Comparison of ENCODE assay signal across 15 cellular contexts in the genomic region with DNA sequence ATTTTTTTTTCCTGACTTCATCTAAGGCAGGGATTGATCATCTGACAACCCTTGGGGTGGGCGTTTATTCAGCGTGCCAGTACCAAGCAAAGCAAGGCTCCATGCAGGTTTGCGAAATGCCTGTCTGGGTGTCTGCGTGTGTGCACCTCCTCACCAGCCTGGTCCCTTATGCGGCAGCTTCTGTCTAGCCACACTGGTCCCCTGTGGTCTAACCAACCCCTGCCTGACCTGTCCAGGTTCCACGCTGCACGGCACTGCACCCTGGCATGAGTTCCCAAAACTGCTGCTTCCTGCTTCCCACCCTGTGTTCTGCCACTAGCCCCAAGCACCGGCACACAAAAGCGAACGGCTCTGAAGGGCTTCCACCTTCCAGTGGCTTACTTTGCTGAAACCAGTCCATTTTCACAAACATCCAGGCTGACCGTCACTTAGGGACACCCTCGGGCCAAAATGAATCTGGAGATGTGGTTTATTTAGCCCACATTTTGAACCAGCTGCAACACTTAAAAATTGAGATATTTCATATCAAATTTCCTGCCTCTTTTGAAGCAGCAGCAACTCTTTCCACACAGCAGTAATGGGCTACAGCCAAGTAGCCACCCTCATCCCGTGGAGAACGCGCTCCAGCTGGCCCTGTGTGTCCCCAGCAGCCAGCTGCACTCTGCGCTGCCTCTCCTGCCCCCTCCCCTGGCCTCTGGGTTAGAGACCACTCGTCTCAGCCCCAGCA. TPM values are rescaled to one million over a fixed set of nuclear protein-coding genes. Genes with fewer than 3 reads are reported as not detected.
DNase-seq lines count a peak whose midpoint lies in the region; ATAC-seq, FAIRE-seq and TF ChIP-seq lines count a peak whose summit lies in the region.
"Had no signal": no experiment of that assay in that cellular context is flagged by ENCODE, and none has a peak within 500 bp of the region (broad histone marks: within the 10 kb centered on the region; RNA-seq: fewer than 3 reads in every experiment).

No MANE protein-coding gene starts in this region.

- no peak overlapping the region for H2BK5ac ChIP-seq in H1 (ENCODE audit: low read depth, low read length)

- peak overlapping the region; percentile 82; the same call in 1 of the 2 replicates for H2AK5ac ChIP-seq in H1 (ENCODE audit: low read depth, low read length)

- H2BK12ac ChIP-seq in H1 (ENCODE audit: low read depth, low read length): peak overlapping the region; percentile 81; the same call in 1 of the 2 replicates

- H3K36me3 Mint-ChIP-seq in mesothelial cell of epicardium: no peaks in the 10 kb centered on the region
- H3K36me3 Mint-ChIP-seq: activated naive CD4-positive, alpha-beta T cell treated with anti-CD3 and anti-CD28 coated beads, Interleukin-2, amount 10 ng/mL, durations not matched to agents 7 days and 5 days had no signal

- H4K8ac ChIP-seq in H1 (ENCODE audit: extremely low read depth, insufficient read depth, low read length): no peak overlapping the region

- no peak overlapping the region for H3K14ac ChIP-seq in H1 (ENCODE audit: insufficient read length)

- TF ChIP-seq POLR2A in H1 (IDR thresholded peaks at IDR 0.05; ENCODE audit: control extremely low read depth in 1 of 2, low read depth in 2 of 2, low read length in 2 of 2): no peak

- H3K27me3 Mint-ChIP-seq in mesothelial cell of epicardium (ENCODE audit: low read depth): no peaks in the 10 kb centered on the region
- H3K27me3 Mint-ChIP-seq: activated naive CD4-positive, alpha-beta T cell treated with anti-CD3 and anti-CD28 coated beads, Interleukin-2, amount 10 ng/mL, durations not matched to agents 7 days and 5 days had no signal

- no peak for TF ChIP-seq RAD21 in H1 (IDR thresholded peaks at IDR 0.05 in 1 of 2, conservative IDR thresholded peaks at IDR 0.05 in 1 of 2; ENCODE audit: low read depth in 2 of 2, low read length in 2 of 2)

- no peaks in the 10 kb centered on the region for H4K20me1 ChIP-seq in H1 (replicated peaks in 1 of 2; ENCODE audit: control insufficient read depth in 1 of 2, insufficient read depth in 2 of 2, low read length in 2 of 2)

- no peak for ATAC-seq in stimulated activated naive CD8-positive, alpha-beta T cell treated with anti-CD3 and anti-CD28 coated beads, Interleukin-15, Interleukin-2, amounts not matched to agents 100 U/mL and 50 U/mL, for 24 hours
- no peak for ATAC-seq in HG02759 (IDR thresholded peaks at IDR 0.05; ENCODE audit: unreplicated experiment)
- ATAC-seq: HepG2 had no signal

- peaks cover 7% of the 10 kb centered on the region; the same call in 1 of the 2 replicates for H3K4me1 ChIP-seq in BE2C
- peaks cover 0 to 14% (median 7%) of the 10 kb centered on the region in 4 experiments; a peak in 6 of 7 replicates for H3K4me1 ChIP-seq in H1 (replicated peaks in 1 of 4; ENCODE audit: control insufficient read depth in 3 of 4, insufficient read depth in 4 of 4, low read length in 3 of 4)

- no peak overlapping the region for H3K4me3 Mint-ChIP-seq in mesothelial cell of epicardium
- H3K4me3 Mint-ChIP-seq: activated naive CD4-positive, alpha-beta T cell treated with anti-CD3 and anti-CD28 coated beads, Interleukin-2, amount 10 ng/mL, durations not matched to agents 7 days and 5 days had no signal

- H2AFZ ChIP-seq in H1 (ENCODE audit: low read length): no peak overlapping the region

- peaks cover 18% of the 10 kb centered on the region for H3K4me1 Mint-ChIP-seq in mesothelial cell of epicardium
- H3K4me1 Mint-ChIP-seq: activated naive CD4-positive, alpha-beta T cell treated with anti-CD3 and anti-CD28 coated beads, Interleukin-2, amount 10 ng/mL, durations not matched to agents 7 days and 5 days had no signal

- DNase-seq in BE2C: peak; percentile 32
- peak; percentile 41 for DNase-seq in NCI-H1092 (lab: John Stamatoyannopoulos, UW)
- no peak for DNase-seq in H1 (ENCODE audit: low read depth in 1 of 2, low spot score in 2 of 2)
- DNase-seq in mesothelial cell of epicardium (ENCODE audit: low spot score in 2 of 2, unreplicated experiment in 2 of 2): peak in 1 of 2 experiments; percentile 40
- DNase-seq in stimulated activated naive CD8-positive, alpha-beta T cell treated with anti-CD3 and anti-CD28 coated beads, Interleukin-15, Interleukin-2, amounts not matched to agents 100 U/mL and 50 U/mL, for 24 hours: no peak
- no peak for DNase-seq in NCI-H1048 (lab: John Stamatoyannopoulos, UW)
- DNase-seq in SK-N-DZ (ENCODE audit: low spot score): no peak
- DNase-seq: activated naive CD4-positive, alpha-beta T cell treated with anti-CD3 and anti-CD28 coated beads, Interleukin-2, amount 10 ng/mL, durations not matched to agents 7 days and 5 days; DMS153; NCI-H2171 treated with DMSO at 0.1 percent for 48 hours; occipital lobe; stimulated activated CD4-positive, alpha-beta T cell treated with anti-CD3 and anti-CD28 coated beads, Interleukin-2, amount 100 ng/mL, for 48 hours had no signal

- H2BK20ac ChIP-seq in H1 (ENCODE audit: low read length): 0 out of 2 replicates have a peak overlapping the region, but pooled peaks have one; percentile 34

- H3K23me2 ChIP-seq in H1 (ENCODE audit: low read depth, low read length): no peaks in the 10 kb centered on the region

- TF ChIP-seq CTCF in BE2C (IDR thresholded peaks at IDR 0.05; ENCODE audit: low read depth, low read length) (no peak), H1 (IDR thresholded peaks at IDR 0.05; ENCODE audit: control extremely low read depth in 1 of 3, insufficient read depth in 1 of 3, low read depth in 1 of 3, low read length in 3 of 3) (no peak), mesothelial cell of epicardium (IDR thresholded peaks at IDR 0.05; ENCODE audit: unreplicated experiment) (no peak)

- H4K5ac ChIP-seq in H1 (ENCODE audit: insufficient read length, low read depth, low read length): no peak overlapping the region

- no peak overlapping the region for H4K91ac ChIP-seq in H1 (replicated peaks; ENCODE audit: insufficient read length, low read length)

- no peak overlapping the region for H3K9ac ChIP-seq in H1 (replicated peaks in 1 of 4; ENCODE audit: extremely low read depth in 1 of 4, low read depth in 3 of 4, low read length in 3 of 4)

- CTCF ChIA-PET in H1 (lab: Charles Lee; ENCODE audit: partially characterized antibody): interaction anchor here (0.6 kb wide), 1 partner anchor 158 kb away, joined by 3 read pairs; no protein-coding TSS in a partner anchor

- no peak overlapping the region for H3K23ac ChIP-seq in H1 (ENCODE audit: insufficient read length)

- H3K18ac ChIP-seq in H1 (ENCODE audit: extremely low read depth, low read length): no peak overlapping the region

- H3K27ac Mint-ChIP-seq in mesothelial cell of epicardium: peak overlapping the region; percentile 92
- H3K27ac Mint-ChIP-seq: activated naive CD4-positive, alpha-beta T cell treated with anti-CD3 and anti-CD28 coated beads, Interleukin-2, amount 10 ng/mL, durations not matched to agents 7 days and 5 days had no signal

- 91% methylated on average over 17 of the region's 17 CpGs; no CpG with 5 or more reads in 1 of the 2 experiments for WGBS in H1 (ENCODE audit: extremely low coverage in 1 of 2, insufficient coverage in 1 of 2, insufficient read length in 1 of 2, insufficient replicate concordance in 2 of 2, low coverage in 1 of 2, low lambda C conversion rate in 2 of 2, missing lambda C conversion rate in 1 of 2), 2 experiments

- no peak overlapping the region for H3K27ac ChIP-seq in H1 (ENCODE audit: low read depth, low read length)

- FAIRE-seq in H1 (lab: Jason Lieb, UNC): no peak
- FAIRE-seq: HepG2, islet of Langerhans had no signal

- no peak for TF ChIP-seq EP300 in H1 (IDR thresholded peaks at IDR 0.05; ENCODE audit: borderline replicate concordance in 1 of 2, low read depth in 2 of 2, low read length in 2 of 2)

- H3K36me3 ChIP-seq in BE2C (no peaks in the 10 kb centered on the region), H1 (ENCODE audit: control insufficient read depth in 2 of 4, insufficient read depth in 4 of 4, low read length in 3 of 4) (no peaks in the 10 kb centered on the region)

- peaks cover 2% of the 10 kb centered on the region; the same call in 1 of the 2 replicates for H3K79me1 ChIP-seq in H1 (ENCODE audit: low read depth, low read length)

- H3K27me3 ChIP-seq in BE2C: no peaks in the 10 kb centered on the region
- H3K27me3 ChIP-seq in H1 (replicated peaks in 1 of 4; ENCODE audit: control insufficient read depth in 3 of 4, extremely low read depth in 1 of 4, insufficient read depth in 3 of 4, low read length in 3 of 4): no peaks in the 10 kb centered on the region

- H3K4me2 ChIP-seq in H1 (ENCODE audit: insufficient read depth in 1 of 2, low read depth in 2 of 2, low read length in 2 of 2): no peak overlapping the region

- no peak overlapping the region for H3K4ac ChIP-seq in H1 (replicated peaks; ENCODE audit: insufficient read length, low read depth, low read length)

- POLR2A ChIA-PET in H1 (lab: Charles Lee; ENCODE audit: partially characterized antibody): no interaction called here

- no peaks in the 10 kb centered on the region for H3K9me3 Mint-ChIP-seq in mesothelial cell of epicardium
- H3K9me3 Mint-ChIP-seq: activated naive CD4-positive, alpha-beta T cell treated with anti-CD3 and anti-CD28 coated beads, Interleukin-2, amount 10 ng/mL, durations not matched to agents 7 days and 5 days had no signal

- no peak overlapping the region for H2BK120ac ChIP-seq in H1 (replicated peaks; ENCODE audit: low read depth, low read length)

- H3K4me3 ChIP-seq in BE2C (ENCODE audit: low read depth, low read length) (no peak overlapping the region), H1 (ENCODE audit: extremely low read depth in 1 of 4, insufficient read depth in 2 of 4, low read depth in 3 of 4, low read length in 4 of 4) (no peak overlapping the region)

- H2BK15ac ChIP-seq in H1 (ENCODE audit: low read length): no peak overlapping the region

- H3K9me3 ChIP-seq in BE2C (no peaks in the 10 kb centered on the region), H1 (ENCODE audit: insufficient read depth in 2 of 2, low read depth in 1 of 2, low read length in 1 of 2) (no peaks in the 10 kb centered on the region)

- H3K79me2 ChIP-seq in H1 (ENCODE audit: control insufficient read depth in 1 of 2, insufficient read depth in 2 of 2, low read length in 2 of 2): no peaks in the 10 kb centered on the region

- no peak overlapping the region for H3K56ac ChIP-seq in H1 (replicated peaks; ENCODE audit: insufficient read length, low read depth, low read length)

RNA-seq across cellular contexts. Expression of gene HLCS, which starts 55.7 kb away (rescaled TPM):
- 8.8 TPM for polyA plus RNA-seq in BE2C (2012; ENCODE audit: insufficient read depth, insufficient read length, low read depth)
- total RNA-seq in H1 (2021; fragmentation: NEBNext Ultra II Directional; extraction: Animal tissue kit (Norgen Biotek cat#: 25700)): 12.2 and 14.2 TPM in 2 replicates
- polyA plus RNA-seq in H1 (2011; rRNA removed): 4.7 and 5.1 TPM in 2 replicates
- 7.1 TPM for polyA plus RNA-seq in H1 (2011; cell fraction: cytosol; rRNA removed)
- polyA plus RNA-seq in H1 (2011; cell fraction: nucleus; rRNA removed): 9.5 TPM
- polyA plus RNA-seq in H1 (2012, experiment 1 of 2): 5.7 to 7.8 TPM (median 6.9 TPM) in 4 replicates
- polyA plus RNA-seq in H1 (2012, experiment 2 of 2): 0.77 TPM
- polyA plus RNA-seq in H1 (2013, experiment 1 of 2): 6.7 TPM
- 6.6 TPM for polyA plus RNA-seq in H1 (2013, experiment 2 of 2)
- polyA minus RNA-seq in H1 (2011; rRNA and poly(A)+ RNA removed): 15.2 and 27.6 TPM in 2 replicates
- polyA minus RNA-seq in H1 (2011; cell fraction: cytosol; rRNA and poly(A)+ RNA removed): 8.7 TPM
- polyA minus RNA-seq in H1 (2011; cell fraction: nucleus; rRNA and poly(A)+ RNA removed): 21.5 TPM
- 19.8 to 20.2 TPM (median 19.8 TPM) in 3 replicates for total RNA-seq in mesothelial cell of epicardium
- polyA plus RNA-seq in SK-N-DZ (2014; cell fraction: cytosol; rRNA removed): 5.0 and 8.0 TPM in 2 replicates
- polyA plus RNA-seq in SK-N-DZ (2014; cell fraction: nucleus; rRNA removed): 4.8 and 12.2 TPM in 2 replicates

Comparison
In these comparisons a context has a peak if more than half of its experiments do, and no peak if none do; other contexts are left out.
1. DNase-seq: peak in BE2C (single experiment) and NCI-H1092 (single experiment); none in H1 (0 of 2), stimulated activated naive CD8-positive, alpha-beta T cell treated with anti-CD3 and anti-CD28 coated beads, Interleukin-15, Interleukin-2, amounts not matched to agents 100 U/mL and 50 U/mL, for 24 hours (single experiment), NCI-H1048 (single experiment) and SK-N-DZ (single experiment).